30 cellular contexts compared by ENCODE assay signal in genomic region chr2:201879986-201880385, GRCh38.
A peak's percentile ranks its signal among the peaks of the same experiment; 100 is the strongest.
DNase-seq lines count a peak whose midpoint lies in the region; ATAC-seq, FAIRE-seq and TF ChIP-seq lines count a peak whose summit lies in the region.
"Had no signal": no experiment of that assay in that cellular context is flagged by ENCODE, and none has a peak within 500 bp of the region (broad histone marks: within the 10 kb centered on the region; RNA-seq: fewer than 3 reads in every experiment).

No MANE protein-coding gene starts in this region.

- H3K9ac ChIP-seq in astrocyte (ENCODE audit: low read length) (no peak overlapping the region), skeletal muscle tissue (ENCODE audit: low read depth in 1 of 3, low read length in 3 of 3) (peak overlapping the region in 1 of 3 donors; percentile 27)

- in situ Hi-C loops in KBM-7 (cut with MboI; ENCODE audit: low pct_unique_long_range_greater_than_20kb, low sequenced_read_pairs), result no loop called here

- H3K4me1 Mint-ChIP-seq in astrocyte (ENCODE audit: low read depth, unreplicated experiment), result peaks cover 39% of the 10 kb centered on the region
- peaks cover 15% of the 10 kb centered on the region for H3K4me1 Mint-ChIP-seq in CD8-positive, alpha-beta T cell (ENCODE audit: low read depth)

- H3K27ac Mint-ChIP-seq in astrocyte (ENCODE audit: unreplicated experiment), result no peak overlapping the region
- H3K27ac Mint-ChIP-seq in CD8-positive, alpha-beta T cell, result no peak overlapping the region
- H3K27ac Mint-ChIP-seq: activated naive CD8-positive, alpha-beta T cell treated with anti-CD3 and anti-CD28 coated beads for 36 hours; CD8-positive, alpha-beta memory T cell; T-helper 2 cell treated with Interferon-gamma antibody and Interleukin-4, amounts not matched to agents 5 μg/mL and 100 μg/mL, for 36 hours had no signal

- no peak overlapping the region for H3K4me3 ChIP-seq in astrocyte (ENCODE audit: insufficient read depth, low read depth, low read length)
- no peak overlapping the region for H3K4me3 ChIP-seq in skeletal muscle tissue (ENCODE audit: low read length in 3 of 3)
- H3K4me3 ChIP-seq in CD8-positive, alpha-beta T cell (ENCODE audit: low read depth, low read length), result no peak overlapping the region
- H3K4me3 ChIP-seq: lower lobe of right lung, right lobe of liver, transverse colon had no signal

- FAIRE-seq in astrocyte (lab: Jason Lieb, UNC), result no peak

- H3K4me1 ChIP-seq in astrocyte (ENCODE audit: insufficient read depth, low read length) (peaks cover 35% of the 10 kb centered on the region), skeletal muscle tissue (ENCODE audit: control insufficient read depth in 3 of 3, insufficient read depth in 3 of 3, low read length in 3 of 3) (peaks cover 36 to 51% (median 39%) of the 10 kb centered on the region in 3 donors)
- H3K4me1 ChIP-seq in CD8-positive, alpha-beta T cell (ENCODE audit: insufficient read depth, low read length), result peaks cover 10% of the 10 kb centered on the region
- H3K4me1 ChIP-seq: right lobe of liver had no signal

- H3K36me3 ChIP-seq in astrocyte (ENCODE audit: insufficient read depth, low read length), result no peaks in the 10 kb centered on the region
- no peaks in the 10 kb centered on the region for H3K36me3 ChIP-seq in skeletal muscle tissue (ENCODE audit: control insufficient read depth in 3 of 3, insufficient read depth in 3 of 3, low read length in 3 of 3)
- no peaks in the 10 kb centered on the region for H3K36me3 ChIP-seq in CD8-positive, alpha-beta T cell (ENCODE audit: insufficient read depth, low read length)
- H3K36me3 ChIP-seq: ascending aorta, lower lobe of right lung, right lobe of liver, transverse colon had no signal

- H3K79me2 ChIP-seq in astrocyte (ENCODE audit: insufficient read depth, low read length), result no peaks in the 10 kb centered on the region

- no peaks in the 10 kb centered on the region for H3K27me3 ChIP-seq in astrocyte (ENCODE audit: insufficient read depth, low read length)
- H3K27me3 ChIP-seq in skeletal muscle tissue (ENCODE audit: control insufficient read depth in 3 of 3, insufficient read depth in 3 of 3, low read length in 3 of 3), result no peaks in the 10 kb centered on the region
- H3K27me3 ChIP-seq in CD8-positive, alpha-beta T cell (ENCODE audit: insufficient read depth, low read length), result no peaks in the 10 kb centered on the region
- H3K27me3 ChIP-seq: ascending aorta, right lobe of liver had no signal

- H4K20me1 ChIP-seq in astrocyte (ENCODE audit: insufficient read depth, low read length), result no peaks in the 10 kb centered on the region

- peaks cover 10% of the 10 kb centered on the region for H3K27me3 Mint-ChIP-seq in astrocyte (ENCODE audit: low read depth, unreplicated experiment)
- peaks cover 52% of the 10 kb centered on the region for H3K27me3 Mint-ChIP-seq in CD8-positive, alpha-beta T cell (ENCODE audit: low read depth)

- TF ChIP-seq CTCF in astrocyte (IDR thresholded peaks at IDR 0.05; ENCODE audit: insufficient read depth, low read depth, low read length), result no peak
- TF ChIP-seq CTCF in CD8-positive, alpha-beta T cell (IDR thresholded peaks at IDR 0.05), result no peak

- CTCF ChIA-PET in CD8-positive, alpha-beta T cell (lab: Charles Lee), result no interaction called here

- H3K27ac ChIP-seq in astrocyte (ENCODE audit: low read depth, low read length) (no peak overlapping the region), skeletal muscle tissue (ENCODE audit: low read depth, low read length) (peak overlapping the region; percentile 14)
- H3K27ac ChIP-seq in CD8-positive, alpha-beta T cell (ENCODE audit: low read depth, low read length), result no peak overlapping the region
- H3K27ac ChIP-seq: 22Rv1, lower lobe of right lung, right lobe of liver, SK-N-MC, transverse colon had no signal

- ATAC-seq in CD8-positive, alpha-beta T cell, result no peak
- ATAC-seq: lower lobe of right lung; right lobe of liver; stimulated activated naive CD8-positive, alpha-beta T cell treated with anti-CD3 and anti-CD28 coated beads, Interleukin-15, Interleukin-2, amounts not matched to agents 100 U/mL and 50 U/mL, for 24 hours had no signal

- POLR2A ChIA-PET in CD8-positive, alpha-beta T cell (lab: Charles Lee), result no interaction called here

- H2AFZ ChIP-seq in astrocyte (ENCODE audit: low read depth, low read length), result no peak overlapping the region

- H3K4me2 ChIP-seq in astrocyte (ENCODE audit: low read length), result peak overlapping the region; percentile 85

- no peaks in the 10 kb centered on the region for H3K9me3 ChIP-seq in astrocyte (ENCODE audit: insufficient read depth, low read depth, low read length)
- H3K9me3 ChIP-seq in skeletal muscle tissue (ENCODE audit: control insufficient read depth in 3 of 3, low read length in 3 of 3), result no peaks in the 10 kb centered on the region
- no peaks in the 10 kb centered on the region for H3K9me3 ChIP-seq in CD8-positive, alpha-beta T cell (ENCODE audit: low read length)
- H3K9me3 ChIP-seq: ascending aorta, lower lobe of right lung, right lobe of liver, transverse colon had no signal

- DNase-seq in DMS153 (lab: John Stamatoyannopoulos, UW) (peak; percentile 12), DMS153 treated with DMSO at 0.1 percent for 48 hours (lab: John Stamatoyannopoulos, UW; ENCODE audit: unreplicated experiment) (no peak), KBM-7 (peak; percentile 75), astrocyte (ENCODE audit: low read depth) (no peak), SK-N-DZ (ENCODE audit: low spot score) (no peak), NCI-H345 (lab: John Stamatoyannopoulos, UW) (no peak)
- no peak for DNase-seq in CD8-positive, alpha-beta T cell
- DNase-seq: activated CD4-positive, alpha-beta T cell treated with anti-CD3 and anti-CD28 coated beads, Interleukin-2, amount 50 U/mL, for 4 hours; activated CD4-positive, CD25-positive, alpha-beta regulatory T cell; activated naive CD8-positive, alpha-beta T cell treated with anti-CD3 and anti-CD28 coated beads for 36 hours; CD8-positive, alpha-beta memory T cell; DMS79 treated with DMSO at 0.1 percent for 48 hours; lower lobe of right lung; MM.1S; NCI-H146; NCI-H2171; NCI-H526; posterior cingulate gyrus; right lobe of liver; RPMI8226; stimulated activated CD4-positive, alpha-beta T cell treated with anti-CD3 and anti-CD28 coated beads, Interleukin-15, amount 100 ng/mL, for 24 hours; stimulated activated naive CD8-positive, alpha-beta T cell treated with anti-CD3 and anti-CD28 coated beads, Interleukin-15, Interleukin-2, amounts not matched to agents 100 U/mL and 50 U/mL, for 24 hours; transverse colon had no signal

- H3K9me3 Mint-ChIP-seq in astrocyte (ENCODE audit: unreplicated experiment), result no peaks in the 10 kb centered on the region
- H3K9me3 Mint-ChIP-seq in CD8-positive, alpha-beta T cell, result no peaks in the 10 kb centered on the region
- H3K9me3 Mint-ChIP-seq: activated naive CD8-positive, alpha-beta T cell treated with anti-CD3 and anti-CD28 coated beads for 36 hours; CD8-positive, alpha-beta memory T cell; central memory CD8-positive, alpha-beta T cell; neural crest cell; T-helper 2 cell treated with Interferon-gamma antibody and Interleukin-4, amounts not matched to agents 5 μg/mL and 100 μg/mL, for 36 hours had no signal

- no peak overlapping the region for H3K4me3 Mint-ChIP-seq in astrocyte (ENCODE audit: unreplicated experiment)
- H3K4me3 Mint-ChIP-seq in CD8-positive, alpha-beta T cell, result no peak overlapping the region
- H3K4me3 Mint-ChIP-seq: activated naive CD8-positive, alpha-beta T cell treated with anti-CD3 and anti-CD28 coated beads for 36 hours; CD8-positive, alpha-beta memory T cell; central memory CD8-positive, alpha-beta T cell; neural crest cell; T-helper 2 cell treated with Interferon-gamma antibody and Interleukin-4, amounts not matched to agents 5 μg/mL and 100 μg/mL, for 36 hours had no signal

- intact Hi-C loops in CD8-positive, alpha-beta T cell (cut with DNase I, micrococcal nuclease), result no loop called here

- no peaks in the 10 kb centered on the region for H3K36me3 Mint-ChIP-seq in astrocyte (ENCODE audit: low read depth, unreplicated experiment)
- no peaks in the 10 kb centered on the region for H3K36me3 Mint-ChIP-seq in CD8-positive, alpha-beta T cell
- H3K36me3 Mint-ChIP-seq: activated naive CD8-positive, alpha-beta T cell treated with anti-CD3 and anti-CD28 coated beads for 36 hours; CD8-positive, alpha-beta memory T cell had no signal

Comparison
In these comparisons a context has a peak if more than half of its experiments do, and no peak if none do; other contexts are left out.
1. DNase-seq: peak in DMS153 (single experiment) and KBM-7 (single experiment); none in DMS153 treated with DMSO at 0.1 percent for 48 hours (single experiment), astrocyte (single experiment), CD8-positive, alpha-beta T cell (0 of 7), SK-N-DZ (single experiment) and NCI-H345 (single experiment).